In genomic region chr4:104064650-104065577, GRCh38 we compare ENCODE assay signal across 9 cellular contexts.
DNase-seq lines count a peak whose midpoint lies in the region; ATAC-seq, FAIRE-seq and TF ChIP-seq lines count a peak whose summit lies in the region.
"Had no signal": no experiment of that assay in that cellular context is flagged by ENCODE, and none has a peak within 500 bp of the region (broad histone marks: within the 10 kb centered on the region; RNA-seq: fewer than 3 reads in every experiment).

No MANE protein-coding gene starts in this region.

- peak; percentile 77 for FAIRE-seq in frontal cortex (lab: Jason Lieb, UNC)

- no peak overlapping the region for H3K27ac ChIP-seq in SU-DHL-6 (ENCODE audit: low read depth, low read length)

- no peak overlapping the region for H2AFZ ChIP-seq in SU-DHL-6 (ENCODE audit: low read depth, low read length, severe bottlenecking)

- no peak overlapping the region for H3K4me3 Mint-ChIP-seq in activated T-cell treated with anti-CD3 and anti-CD28 coated beads, Interleukin-2, amount 50 U/mL, for 72 hours
- no peak overlapping the region for H3K4me3 Mint-ChIP-seq in activated T-cell treated with anti-CD3 and anti-CD28 coated beads, Interleukin-2, amount 50 U/mL, for 24 hours
- H3K4me3 Mint-ChIP-seq in HFFc6, result no peak overlapping the region
- H3K4me3 Mint-ChIP-seq: activated naive CD8-positive, alpha-beta T cell treated with anti-CD3 and anti-CD28 coated beads, Interleukin-2, amount 10 ng/mL, durations not matched to agents 7 days and 5 days had no signal

- peaks cover 0 to 2% of the 10 kb centered on the region in 2 donors for H3K9me3 Mint-ChIP-seq in activated T-cell treated with anti-CD3 and anti-CD28 coated beads, Interleukin-2, amount 50 U/mL, for 72 hours
- H3K9me3 Mint-ChIP-seq in activated T-cell treated with anti-CD3 and anti-CD28 coated beads, Interleukin-2, amount 50 U/mL, for 24 hours, result no peaks in the 10 kb centered on the region
- H3K9me3 Mint-ChIP-seq in HFFc6, result peaks cover 18% of the 10 kb centered on the region; the same call in 1 of the 2 replicates
- H3K9me3 Mint-ChIP-seq: activated naive CD8-positive, alpha-beta T cell treated with anti-CD3 and anti-CD28 coated beads, Interleukin-2, amount 10 ng/mL, durations not matched to agents 7 days and 5 days had no signal

- no peak overlapping the region for H3K4me3 ChIP-seq in NB4 (ENCODE audit: low read depth, low read length)
- no peak overlapping the region for H3K4me3 ChIP-seq in SU-DHL-6 (ENCODE audit: insufficient read depth, low read length, poor library complexity, severe bottlenecking)

- no peaks in the 10 kb centered on the region for H3K36me3 Mint-ChIP-seq in activated T-cell treated with anti-CD3 and anti-CD28 coated beads, Interleukin-2, amount 50 U/mL, for 72 hours (ENCODE audit: insufficient read depth in 2 of 2)
- no peaks in the 10 kb centered on the region for H3K36me3 Mint-ChIP-seq in activated T-cell treated with anti-CD3 and anti-CD28 coated beads, Interleukin-2, amount 50 U/mL, for 24 hours (ENCODE audit: low read depth)
- no peaks in the 10 kb centered on the region for H3K36me3 Mint-ChIP-seq in HFFc6 (ENCODE audit: low read depth)
- H3K36me3 Mint-ChIP-seq: activated naive CD8-positive, alpha-beta T cell treated with anti-CD3 and anti-CD28 coated beads, Interleukin-2, amount 10 ng/mL, durations not matched to agents 7 days and 5 days had no signal

- intact Hi-C loops in posterior cingulate gyrus (cut with DNase I), result loop anchor here (1.0 to 5.0 kb wide), 2 partner anchors 48 to 329 kb away; no protein-coding TSS in a partner anchor

- no peak overlapping the region for H3K9ac ChIP-seq in SU-DHL-6 (ENCODE audit: low read length)

- no peaks in the 10 kb centered on the region for H3K27me3 Mint-ChIP-seq in activated T-cell treated with anti-CD3 and anti-CD28 coated beads, Interleukin-2, amount 50 U/mL, for 72 hours (ENCODE audit: low read depth)
- H3K27me3 Mint-ChIP-seq in activated T-cell treated with anti-CD3 and anti-CD28 coated beads, Interleukin-2, amount 50 U/mL, for 24 hours, result no peaks in the 10 kb centered on the region
- no peaks in the 10 kb centered on the region for H3K27me3 Mint-ChIP-seq in HFFc6 (ENCODE audit: insufficient read depth)
- H3K27me3 Mint-ChIP-seq: activated naive CD8-positive, alpha-beta T cell treated with anti-CD3 and anti-CD28 coated beads, Interleukin-2, amount 10 ng/mL, durations not matched to agents 7 days and 5 days had no signal

- no peak overlapping the region for H3K4me2 ChIP-seq in SU-DHL-6 (ENCODE audit: low read depth, low read length, poor library complexity, severe bottlenecking)

- TF ChIP-seq CTCF in HFFc6 (IDR thresholded peaks at IDR 0.05) (peak; percentile 64), NB4 (IDR thresholded peaks at IDR 0.05; ENCODE audit: low read depth, low read length) (peak; percentile 36), SU-DHL-6 (IDR thresholded peaks at IDR 0.05; ENCODE audit: insufficient read depth, low read length, poor library complexity, severe bottlenecking) (peak; percentile 15)

- no peaks in the 10 kb centered on the region for H3K4me1 Mint-ChIP-seq in activated T-cell treated with anti-CD3 and anti-CD28 coated beads, Interleukin-2, amount 50 U/mL, for 72 hours (ENCODE audit: low read depth)
- H3K4me1 Mint-ChIP-seq in activated T-cell treated with anti-CD3 and anti-CD28 coated beads, Interleukin-2, amount 50 U/mL, for 24 hours (ENCODE audit: low read depth), result no peaks in the 10 kb centered on the region
- no peaks in the 10 kb centered on the region for H3K4me1 Mint-ChIP-seq in HFFc6 (ENCODE audit: low read depth)
- H3K4me1 Mint-ChIP-seq: activated naive CD8-positive, alpha-beta T cell treated with anti-CD3 and anti-CD28 coated beads, Interleukin-2, amount 10 ng/mL, durations not matched to agents 7 days and 5 days had no signal

- DNase-seq in activated T-cell treated with anti-CD3 and anti-CD28 coated beads, Interleukin-2, amount 50 U/mL, for 72 hours, result peak; percentile 1
- no peak for DNase-seq in activated T-cell treated with anti-CD3 and anti-CD28 coated beads, Interleukin-2, amount 50 U/mL, for 24 hours
- DNase-seq in HFFc6, result no peak
- peak; percentile 51 for DNase-seq in NB4 (ENCODE audit: low read depth)
- DNase-seq in frontal cortex (ENCODE audit: low spot score in 2 of 2), result peak; percentile 3 to 5
- DNase-seq in posterior cingulate gyrus, result peak; percentile 19 to 95 (median 64)
- no peak for DNase-seq in activated effector memory CD4-positive, alpha-beta T cell treated with Interleukin-2 at 50 U/mL for 16 hours
- DNase-seq: activated naive CD8-positive, alpha-beta T cell treated with anti-CD3 and anti-CD28 coated beads, Interleukin-2, amount 10 ng/mL, durations not matched to agents 7 days and 5 days had no signal

- H3K27me3 ChIP-seq in SU-DHL-6 (ENCODE audit: low read length), result no peaks in the 10 kb centered on the region

- no peaks in the 10 kb centered on the region for H3K79me2 ChIP-seq in SU-DHL-6 (ENCODE audit: insufficient read depth, low read length)

- H3K27ac Mint-ChIP-seq in activated T-cell treated with anti-CD3 and anti-CD28 coated beads, Interleukin-2, amount 50 U/mL, for 72 hours, result no peak overlapping the region
- H3K27ac Mint-ChIP-seq in activated T-cell treated with anti-CD3 and anti-CD28 coated beads, Interleukin-2, amount 50 U/mL, for 24 hours, result no peak overlapping the region
- H3K27ac Mint-ChIP-seq in HFFc6, result no peak overlapping the region
- H3K27ac Mint-ChIP-seq: activated naive CD8-positive, alpha-beta T cell treated with anti-CD3 and anti-CD28 coated beads, Interleukin-2, amount 10 ng/mL, durations not matched to agents 7 days and 5 days had no signal

- no peaks in the 10 kb centered on the region for H3K36me3 ChIP-seq in SU-DHL-6 (ENCODE audit: low read length)

- H3K9me2 ChIP-seq in SU-DHL-6 (replicated peaks; ENCODE audit: insufficient read depth, low read length), result no peaks in the 10 kb centered on the region

- no peak for TF ChIP-seq POLR2A in NB4 (IDR thresholded peaks at IDR 0.05; ENCODE audit: extremely low read depth, insufficient read length)

- H3F3A ChIP-seq in SU-DHL-6 (ENCODE audit: insufficient read depth), result no peaks in the 10 kb centered on the region

- ATAC-seq in activated T-cell treated with anti-CD3 and anti-CD28 coated beads, Interleukin-2, amount 50 U/mL, for 72 hours (replicated peaks in 1 of 2), result no peak

- H3K9me3 ChIP-seq in SU-DHL-6 (ENCODE audit: insufficient read depth, low read length), result no peaks in the 10 kb centered on the region

- H4K20me1 ChIP-seq in SU-DHL-6 (ENCODE audit: low read depth, low read length), result no peaks in the 10 kb centered on the region

Comparison
In these comparisons a context has a peak if more than half of its experiments do, and no peak if none do; other contexts are left out.
1. DNase-seq: peak in activated T-cell treated with anti-CD3 and anti-CD28 coated beads, Interleukin-2, amount 50 U/mL, for 72 hours (2 of 2), NB4 (single experiment), frontal cortex (2 of 2) and posterior cingulate gyrus (10 of 10); none in activated T-cell treated with anti-CD3 and anti-CD28 coated beads, Interleukin-2, amount 50 U/mL, for 24 hours (single experiment), HFFc6 (single experiment) and activated effector memory CD4-positive, alpha-beta T cell treated with Interleukin-2 at 50 U/mL for 16 hours (single experiment).
2. Peak in every context shown above with its lines, with median percentiles within 50 percentile points of each other: CTCF ChIP-seq.